ENCODE assay signal across 8 cellular contexts in the genomic region with DNA sequence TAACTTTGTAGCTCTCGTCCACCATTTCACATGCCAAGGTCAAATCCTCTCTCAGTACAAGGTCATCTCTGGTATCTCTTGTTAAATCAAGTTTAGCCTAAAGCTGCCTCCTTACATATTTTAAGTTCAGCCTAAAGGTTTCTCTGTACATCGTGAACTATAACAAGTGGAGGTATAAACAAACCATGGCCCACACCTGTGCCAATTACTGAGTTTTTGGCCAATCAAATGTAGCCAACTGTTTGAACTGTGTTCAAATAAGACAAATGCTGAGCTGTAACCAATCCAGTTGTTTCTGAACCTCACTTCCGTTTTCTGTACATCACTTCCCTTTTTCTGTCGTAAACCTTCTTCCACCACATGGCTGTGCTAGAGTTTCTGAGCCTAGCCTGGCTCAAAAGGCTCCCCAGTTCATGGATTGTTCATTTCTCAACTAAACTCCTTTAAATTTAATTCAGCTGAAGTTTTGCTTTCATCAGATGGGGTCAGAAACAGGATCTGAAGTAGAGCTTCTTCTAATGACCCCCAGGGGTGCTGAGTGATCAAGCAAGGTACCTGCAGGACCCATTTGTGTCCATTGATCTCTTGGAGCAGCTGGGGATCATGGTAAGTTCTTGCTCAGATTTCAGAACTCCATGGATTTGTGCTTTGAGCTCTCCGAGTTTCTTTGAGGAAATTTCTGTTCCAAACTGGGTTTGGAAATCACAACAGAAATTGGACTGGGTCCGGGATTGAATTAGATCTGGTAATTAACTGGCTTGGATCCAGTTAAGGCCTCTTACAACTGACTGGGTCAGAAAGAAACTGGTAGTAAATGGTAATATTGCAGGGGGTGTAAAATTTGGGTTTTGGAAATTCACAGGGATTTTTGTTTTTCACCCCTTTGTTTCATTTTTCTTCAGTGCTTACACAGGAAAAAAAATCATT. TPM values are rescaled to one million over a fixed set of nuclear protein-coding genes. Genes with fewer than 3 reads are reported as not detected.
DNase-seq lines count a peak whose midpoint lies in the region; ATAC-seq and TF ChIP-seq lines count a peak whose summit lies in the region.

No MANE protein-coding gene starts in this region.

- no peaks in the 10 kb centered on the region for H3K4me1 ChIP-seq in breast epithelium
- no peaks in the 10 kb centered on the region for H3K4me1 ChIP-seq in thoracic aorta (ENCODE audit: control insufficient read depth in 1 of 2, low read depth in 2 of 2)

- TF ChIP-seq CTCF in MCF 10A (IDR thresholded peaks at IDR 0.05; ENCODE audit: unreplicated experiment) (no peak), breast epithelium (IDR thresholded peaks at IDR 0.05) (no peak), thoracic aorta (IDR thresholded peaks at IDR 0.05) (no peak)

- no peaks in the 10 kb centered on the region for H3K9me3 ChIP-seq in breast epithelium
- H3K9me3 ChIP-seq in thoracic aorta, result no peaks in the 10 kb centered on the region

- TF ChIP-seq POLR2A in breast epithelium (IDR thresholded peaks at IDR 0.05), result no peak

- H3K36me3 ChIP-seq in breast epithelium, result no peaks in the 10 kb centered on the region
- H3K36me3 ChIP-seq in thoracic aorta, result no peaks in the 10 kb centered on the region

- intact Hi-C loops in MCF 10A (cut with micrococcal nuclease) (no loop called here), breast epithelium (cut with DNase I; ENCODE audit: low total_unique reads) (no loop called here)

- no peaks in the 10 kb centered on the region for H3K27me3 Mint-ChIP-seq in MCF 10A (ENCODE audit: insufficient read depth, unreplicated experiment)
- H3K27me3 Mint-ChIP-seq in effector memory CD8-positive, alpha-beta T cell, result peaks cover 5 to 6% of the 10 kb centered on the region in 2 donors

- BruUV-seq in MCF 10A (replicated peaks; lab: Mats Ljungman, UMichigan), result TSS peak; percentile 52

- DNase-seq in MCF 10A (ENCODE audit: unreplicated experiment) (no peak), breast epithelium (ENCODE audit: low spot score in 2 of 2) (no peak), SHP77 (lab: John Stamatoyannopoulos, UW) (peak; percentile 75 to 91), thoracic aorta (ENCODE audit: low spot score) (no peak), mesenteric fat pad (ENCODE audit: low spot score) (no peak)
- peak; percentile 23 to 54 (median 43) for DNase-seq in effector memory CD8-positive, alpha-beta T cell

- H3K36me3 Mint-ChIP-seq in MCF 10A (ENCODE audit: insufficient read depth, unreplicated experiment), result no peaks in the 10 kb centered on the region
- H3K36me3 Mint-ChIP-seq in effector memory CD8-positive, alpha-beta T cell (ENCODE audit: insufficient read depth), result peaks cover 3% of the 10 kb centered on the region

- H3K9me3 Mint-ChIP-seq in MCF 10A (ENCODE audit: unreplicated experiment), result no peaks in the 10 kb centered on the region
- peaks cover 0 to 3% of the 10 kb centered on the region in 2 donors for H3K9me3 Mint-ChIP-seq in effector memory CD8-positive, alpha-beta T cell

- no peak overlapping the region for H3K27ac ChIP-seq in breast epithelium
- no peak overlapping the region for H3K27ac ChIP-seq in thoracic aorta

- CTCF ChIA-PET in MCF 10A (lab: Yijun Ruan, JAX), result interaction anchor here (0.6 to 1.8 kb wide), 6 partner anchors 8 to 121 kb away, joined by 3 to 7 read pairs (median 4); no protein-coding TSS in a partner anchor

- ATAC-seq in HG03139 (IDR thresholded peaks at IDR 0.05; ENCODE audit: unreplicated experiment) (peak; percentile 78), thoracic aorta (ENCODE audit: insufficient number of reproducible peaks, low FRiP score, low read depth) (no peak), GM18519 (IDR thresholded peaks at IDR 0.05; ENCODE audit: low FRiP score, unreplicated experiment) (no peak)
- peak; percentile 97 for ATAC-seq in effector memory CD8-positive, alpha-beta T cell (replicated peaks)

- H3K27me3 ChIP-seq in breast epithelium (no peaks in the 10 kb centered on the region), thoracic aorta (replicated peaks; ENCODE audit: insufficient read depth) (no peaks in the 10 kb centered on the region)

- no peaks in the 10 kb centered on the region for H3K4me1 Mint-ChIP-seq in MCF 10A (ENCODE audit: insufficient read depth, unreplicated experiment)
- H3K4me1 Mint-ChIP-seq in effector memory CD8-positive, alpha-beta T cell (ENCODE audit: low read depth in 2 of 2), result peaks cover 7 to 12% of the 10 kb centered on the region in 2 donors

- H3K4me3 Mint-ChIP-seq in MCF 10A (ENCODE audit: unreplicated experiment), result no peak overlapping the region
- peak overlapping the region; percentile 71 to 73 for H3K4me3 Mint-ChIP-seq in effector memory CD8-positive, alpha-beta T cell

- POLR2A ChIA-PET in MCF 10A (lab: Yijun Ruan, JAX), result interaction anchor here (0.7 to 1.4 kb wide), 2 partner anchors 14 to 17 kb away, joined by 3 read pairs; no protein-coding TSS in a partner anchor

- H3K4me3 ChIP-seq in breast epithelium, result peak overlapping the region in 1 of 3 donors; percentile 39
- peak overlapping the region; percentile 21 for H3K4me3 ChIP-seq in thoracic aorta

- H3K27ac Mint-ChIP-seq in MCF 10A (ENCODE audit: low read depth, unreplicated experiment), result no peak overlapping the region
- H3K27ac Mint-ChIP-seq in effector memory CD8-positive, alpha-beta T cell, result peak overlapping the region; percentile 87 to 99

RNA-seq across cellular contexts. Expression of a gene that starts 11.0 kb away (rescaled TPM):
- total RNA-seq in MCF 10A (2022) (80.8 and 102 TPM in 2 replicates), breast epithelium (10 to 100 TPM; 43.8 to 80.6 (median 54.7) TPM), thoracic aorta (10 to 100 TPM; 60.9 to 73.1 TPM), mesenteric fat pad (48.6 TPM)

Comparison
In these comparisons a context has a peak if more than half of its experiments do, and no peak if none do; other contexts are left out.
1. DNase-seq: peak in SHP77 (2 of 2) and effector memory CD8-positive, alpha-beta T cell (3 of 3); none in MCF 10A (single experiment), breast epithelium (0 of 2), thoracic aorta (single experiment) and mesenteric fat pad (single experiment).
2. ATAC-seq: peak in HG03139 (single experiment) and effector memory CD8-positive, alpha-beta T cell (single experiment); none in thoracic aorta (single experiment) and GM18519 (single experiment).